ENCODE assay signal across 18 cellular contexts in the genomic region with DNA sequence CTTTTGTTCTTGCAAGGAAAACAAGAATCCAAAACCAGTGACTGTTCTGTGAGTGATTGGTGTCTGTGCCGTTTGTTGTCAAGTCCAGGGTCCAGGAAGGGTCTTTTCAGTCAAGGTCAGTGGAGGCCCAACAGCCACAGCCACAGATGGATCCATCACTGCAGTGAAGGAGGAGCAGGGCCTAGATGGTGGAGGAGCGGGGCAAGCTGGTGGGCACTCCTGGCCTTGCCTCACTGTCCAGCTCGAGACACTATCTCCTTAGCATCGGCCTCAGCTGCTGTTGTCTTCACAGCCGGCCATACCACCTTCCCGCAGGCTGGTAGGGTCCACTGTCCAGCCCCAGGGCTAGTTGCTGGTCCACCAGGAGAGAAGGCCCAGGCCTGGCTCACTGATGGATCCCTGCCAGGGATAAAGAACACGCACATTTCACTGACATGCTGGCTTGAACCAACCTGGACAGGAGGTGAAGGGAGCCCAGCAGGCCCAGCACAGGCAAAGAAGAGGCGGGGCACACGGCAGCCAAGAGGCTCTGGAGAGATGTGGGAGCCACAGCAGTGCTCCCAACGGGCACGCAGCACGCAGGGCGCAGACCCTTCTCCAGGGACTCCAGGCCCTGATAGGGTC. TPM values are rescaled to one million over a fixed set of nuclear protein-coding genes. Genes with fewer than 3 reads are reported as not detected.
A peak's percentile ranks its signal among the peaks of the same experiment; 100 is the strongest.
DNase-seq lines count a peak whose midpoint lies in the region; ATAC-seq and TF ChIP-seq lines count a peak whose summit lies in the region.
"Had no signal": no experiment of that assay in that cellular context is flagged by ENCODE, and none has a peak within 500 bp of the region (broad histone marks: within the 10 kb centered on the region; RNA-seq: fewer than 3 reads in every experiment).

No MANE protein-coding gene starts in this region.

- H3K4me1 ChIP-seq in spleen, result peaks cover 20 to 43% (median 34%) of the 10 kb centered on the region in 6 donors
- H3K4me1 ChIP-seq in mesendoderm (ENCODE audit: control insufficient read depth, low read depth, low read length), result no peaks in the 10 kb centered on the region

- H3K9me3 ChIP-seq in SK-N-MC (ENCODE audit: low read depth, low read length), result no peaks in the 10 kb centered on the region
- no peaks in the 10 kb centered on the region for H3K9me3 ChIP-seq in spleen
- H3K9me3 ChIP-seq: right atrium auricular region had no signal

- H3K23ac ChIP-seq in mesendoderm (ENCODE audit: low read length), result no peak overlapping the region

- no peak overlapping the region for H2BK15ac ChIP-seq in mesendoderm (replicated peaks; ENCODE audit: low read depth)

- 0 out of 2 replicates have a peak overlapping the region, but pooled peaks have one; percentile 64 for H3K27ac ChIP-seq in SK-N-MC
- peak overlapping the region in 45 of 59 donors; percentile 2 to 99 (median 69) for H3K27ac ChIP-seq in dorsolateral prefrontal cortex
- peak overlapping the region in 1 of 8 donors; percentile 5 for H3K27ac ChIP-seq in spleen
- no peak overlapping the region for H3K27ac ChIP-seq in mesendoderm (ENCODE audit: low read depth, low read length)
- H3K27ac ChIP-seq: HL-60 had no signal

- H3K56ac ChIP-seq in mesendoderm (ENCODE audit: low read length), result no peak overlapping the region

- peaks cover 12% of the 10 kb centered on the region for H3K4me1 Mint-ChIP-seq in activated T-cell treated with anti-CD3 and anti-CD28 coated beads, Interleukin-2, amount 50 U/mL, for 72 hours (ENCODE audit: low read depth)
- H3K4me1 Mint-ChIP-seq in stimulated activated effector memory CD8-positive, alpha-beta T cell treated with anti-CD3 and anti-CD28 coated beads, Interleukin-12 subunit alpha, Interleukin-12 subunit beta, amount 100 ng/mL, for 72 hours, result peaks cover 25% of the 10 kb centered on the region
- H3K4me1 Mint-ChIP-seq: endodermal cell had no signal

- DNase-seq in activated T-cell treated with anti-CD3 and anti-CD28 coated beads, Interleukin-2, amount 50 U/mL, for 72 hours, result no peak
- DNase-seq in activated T-cell treated with anti-CD3 and anti-CD28 coated beads, Interleukin-2, amount 50 U/mL, for 1 hour, result no peak
- no peak for DNase-seq in SK-N-MC (ENCODE audit: low read depth, low spot score)
- peak in 1 of 10 donors; percentile 58 for DNase-seq in dorsolateral prefrontal cortex
- DNase-seq in stimulated activated effector memory CD8-positive, alpha-beta T cell treated with anti-CD3 and anti-CD28 coated beads, Interleukin-12 subunit alpha, Interleukin-12 subunit beta, amount 100 ng/mL, for 72 hours (ENCODE audit: low spot score in 2 of 2), result no peak
- no peak for DNase-seq in spleen
- no peak for DNase-seq in SIG-M5 (lab: John Stamatoyannopoulos, UW)
- no peak for DNase-seq in mesendoderm
- DNase-seq: activated CD4-positive, alpha-beta T cell treated with anti-CD3 and anti-CD28 coated beads for 48 hours; activated T-cell treated with anti-CD3 and anti-CD28 coated beads for 4 hours; endodermal cell; kidney glomerular epithelial cell; midbrain; NCI-H526 treated with DMSO at 0.1 percent for 48 hours; SHP77 had no signal

- H3K18ac ChIP-seq in mesendoderm (ENCODE audit: low read length), result no peak overlapping the region

- no peak for TF ChIP-seq POLR2A in spleen (IDR thresholded peaks at IDR 0.05)

- intact Hi-C loops in dorsolateral prefrontal cortex (cut with DNase I), result loop anchor here in 1 of 2 donors (5.0 kb wide), 1 partner anchor 607 kb away; no protein-coding TSS in a partner anchor
- intact Hi-C loops in spleen (cut with DNase I; ENCODE audit: low total_unique reads), result no loop called here

- no peak overlapping the region for H2AK5ac ChIP-seq in mesendoderm (ENCODE audit: low read length)

- no peak for ATAC-seq in activated T-cell treated with anti-CD3 and anti-CD28 coated beads, Interleukin-2, amount 50 U/mL, for 72 hours (replicated peaks in 1 of 2)
- no peak for ATAC-seq in stimulated activated effector memory CD8-positive, alpha-beta T cell treated with anti-CD3 and anti-CD28 coated beads, Interleukin-12 subunit alpha, Interleukin-12 subunit beta, amount 100 ng/mL, for 72 hours
- ATAC-seq: activated naive CD4-positive, alpha-beta T cell treated with anti-CD3 and anti-CD28 coated beads, Interleukin-2, amount 50 U/mL, for 72 hours had no signal

- H3K27ac Mint-ChIP-seq in activated T-cell treated with anti-CD3 and anti-CD28 coated beads, Interleukin-2, amount 50 U/mL, for 72 hours, result peak overlapping the region; percentile 49
- H3K27ac Mint-ChIP-seq in stimulated activated effector memory CD8-positive, alpha-beta T cell treated with anti-CD3 and anti-CD28 coated beads, Interleukin-12 subunit alpha, Interleukin-12 subunit beta, amount 100 ng/mL, for 72 hours, result peak overlapping the region; percentile 84
- H3K27ac Mint-ChIP-seq: endodermal cell had no signal

- H3K36me3 Mint-ChIP-seq in activated T-cell treated with anti-CD3 and anti-CD28 coated beads, Interleukin-2, amount 50 U/mL, for 72 hours (ENCODE audit: insufficient read depth in 2 of 2), result peaks cover 2 to 8% of the 10 kb centered on the region in 2 donors
- peaks cover 86% of the 10 kb centered on the region for H3K36me3 Mint-ChIP-seq in stimulated activated effector memory CD8-positive, alpha-beta T cell treated with anti-CD3 and anti-CD28 coated beads, Interleukin-12 subunit alpha, Interleukin-12 subunit beta, amount 100 ng/mL, for 72 hours

- no peak overlapping the region for H3K4me3 Mint-ChIP-seq in activated T-cell treated with anti-CD3 and anti-CD28 coated beads, Interleukin-2, amount 50 U/mL, for 72 hours
- H3K4me3 Mint-ChIP-seq in stimulated activated effector memory CD8-positive, alpha-beta T cell treated with anti-CD3 and anti-CD28 coated beads, Interleukin-12 subunit alpha, Interleukin-12 subunit beta, amount 100 ng/mL, for 72 hours, result no peak overlapping the region
- H3K4me3 Mint-ChIP-seq: endodermal cell had no signal

- no peaks in the 10 kb centered on the region for H3K27me3 Mint-ChIP-seq in activated T-cell treated with anti-CD3 and anti-CD28 coated beads, Interleukin-2, amount 50 U/mL, for 72 hours (ENCODE audit: low read depth)

- WGBS in spleen, 5 donors, result 85 to 95% (median 88%) methylated on average over 7 to 13 of the region's 13 CpGs
- WGBS in mesendoderm (ENCODE audit: extremely low coverage, insufficient coverage, low lambda C conversion rate), result no CpG with 5 or more reads among the region's 13 CpGs

- H3K9me3 Mint-ChIP-seq in activated T-cell treated with anti-CD3 and anti-CD28 coated beads, Interleukin-2, amount 50 U/mL, for 72 hours, result no peaks in the 10 kb centered on the region
- no peaks in the 10 kb centered on the region for H3K9me3 Mint-ChIP-seq in stimulated activated effector memory CD8-positive, alpha-beta T cell treated with anti-CD3 and anti-CD28 coated beads, Interleukin-12 subunit alpha, Interleukin-12 subunit beta, amount 100 ng/mL, for 72 hours
- H3K9me3 Mint-ChIP-seq: activated naive CD4-positive, alpha-beta T cell treated with anti-CD3 and anti-CD28 coated beads, Interleukin-2, amount 50 U/mL, for 72 hours; endodermal cell had no signal

- no peak overlapping the region for H3K9ac ChIP-seq in SK-N-MC (ENCODE audit: insufficient read length)
- no peak overlapping the region for H3K9ac ChIP-seq in mesendoderm (ENCODE audit: low read length)

- H3K36me3 ChIP-seq in SK-N-MC (ENCODE audit: insufficient read depth, low read length) (peaks cover 74% of the 10 kb centered on the region), spleen (peaks cover 0 to 100% (median 76%) of the 10 kb centered on the region in 6 donors), mesendoderm (ENCODE audit: control insufficient read depth, insufficient read depth, low read length) (peaks cover 13% of the 10 kb centered on the region)

- H3K79me1 ChIP-seq in mesendoderm (ENCODE audit: low read length), result no peaks in the 10 kb centered on the region

- no peak overlapping the region for H3K4ac ChIP-seq in mesendoderm (ENCODE audit: low read depth, low read length)

- H3K79me2 ChIP-seq in mesendoderm (ENCODE audit: control insufficient read depth, insufficient read depth, low read length), result no peaks in the 10 kb centered on the region

- no peaks in the 10 kb centered on the region for H3K27me3 ChIP-seq in dorsolateral prefrontal cortex
- no peaks in the 10 kb centered on the region for H3K27me3 ChIP-seq in spleen (replicated peaks in 1 of 7)
- no peaks in the 10 kb centered on the region for H3K27me3 ChIP-seq in mesendoderm (ENCODE audit: insufficient read depth, low read length, poor library complexity)
- H3K27me3 ChIP-seq: right atrium auricular region had no signal

- TF ChIP-seq CTCF in dorsolateral prefrontal cortex (IDR thresholded peaks at IDR 0.05 in 54 of 56, conservative IDR thresholded peaks at IDR 0.05 in 2 of 56; ENCODE audit: low read depth in 1 of 56, partially characterized antibody in 56 of 56) (no peak), spleen (IDR thresholded peaks at IDR 0.05 in 8 of 11, conservative IDR thresholded peaks at IDR 0.05 in 3 of 11) (no peak)

- no peak overlapping the region for H4K8ac ChIP-seq in mesendoderm (ENCODE audit: low read depth, low read length)

- no peak overlapping the region for H4K5ac ChIP-seq in mesendoderm (ENCODE audit: low read length)

- no peak overlapping the region for H3K4me2 ChIP-seq in mesendoderm (ENCODE audit: low read length)

- no peak overlapping the region for H2BK120ac ChIP-seq in mesendoderm (ENCODE audit: low read depth, low read length)

- H3K4me3 ChIP-seq in SK-N-MC (no peak overlapping the region), dorsolateral prefrontal cortex (no peak overlapping the region), spleen (no peak overlapping the region), mesendoderm (ENCODE audit: low read length) (no peak overlapping the region)
- H3K4me3 ChIP-seq: right atrium auricular region had no signal

- no peak overlapping the region for H2BK5ac ChIP-seq in mesendoderm (ENCODE audit: low read length)

RNA-seq across cellular contexts. Expression of gene POLR3H, which starts 15.2 kb away (rescaled TPM):
- 10 to 100 TPM; 11.6 to 15.6 TPM for total RNA-seq in activated T-cell treated with anti-CD3 and anti-CD28 coated beads, Interleukin-2, amount 50 U/mL, for 72 hours
- total RNA-seq in dorsolateral prefrontal cortex, result 10 to 100 TPM; 47.5 to 93.1 (median 62.0) TPM
- 10 to 100 TPM; 14.4 to 30.9 (median 22.4) TPM for total RNA-seq in spleen
- polyA plus RNA-seq in spleen, result 10 to 100 TPM; 12.6 to 24.3 (median 14.6) TPM
- 25.5 TPM for polyA plus RNA-seq in mesendoderm (2013, experiment 1 of 2)
- polyA plus RNA-seq in mesendoderm (2013, experiment 2 of 2), result 24.3 TPM

RNA-seq across cellular contexts. Expression of gene CSDC2, which starts 31.8 kb away (rescaled TPM):
- not detected for total RNA-seq in activated T-cell treated with anti-CD3 and anti-CD28 coated beads, Interleukin-2, amount 50 U/mL, for 72 hours
- total RNA-seq in dorsolateral prefrontal cortex (10 to 100 TPM in 111 of 120 experiments, 1 to 10 TPM in 9; 7.0 to 30.7 (median 15.7) TPM), spleen (under 1 TPM in 4 of 7 donors, not detected in 3; 0.19 to 0.73 (median 0.28) TPM)
- under 1 TPM; 0.37 to 0.73 (median 0.58) TPM for polyA plus RNA-seq in spleen
- 2.6 TPM for polyA plus RNA-seq in mesendoderm (2013, experiment 1 of 2)
- 2.4 TPM for polyA plus RNA-seq in mesendoderm (2013, experiment 2 of 2)
- total RNA-seq: activated naive CD4-positive, alpha-beta T cell treated with anti-CD3 and anti-CD28 coated beads, Interleukin-2, amount 50 U/mL, for 72 hours had no signal

Comparison
In these comparisons a context has a peak if more than half of its experiments do, and no peak if none do; other contexts are left out.
1. RNA of gene CSDC2, which starts 31.8 kb away (total RNA-seq): 7.0 to 30.7 TPM in dorsolateral prefrontal cortex; 0.19 to 0.73 TPM in spleen and not detected in activated T-cell treated with anti-CD3 and anti-CD28 coated beads, Interleukin-2, amount 50 U/mL, for 72 hours; every median in the first group is over 4 times any median in the second.